ENCODE assay signal across 20 cellular contexts in genomic region chr3:134658555-134658954, GRCh38. TPM values are rescaled to one million over a fixed set of nuclear protein-coding genes. Genes with fewer than 3 reads are reported as not detected.
A peak's percentile ranks its signal among the peaks of the same experiment; 100 is the strongest.
DNase-seq lines count a peak whose midpoint lies in the region; ATAC-seq and TF ChIP-seq lines count a peak whose summit lies in the region.
"Had no signal": no experiment of that assay in that cellular context is flagged by ENCODE, and none has a peak within 500 bp of the region (broad histone marks: within the 10 kb centered on the region; RNA-seq: fewer than 3 reads in every experiment).

No MANE protein-coding gene starts in this region.

- ATAC-seq in HG03175 (IDR thresholded peaks at IDR 0.05; ENCODE audit: unreplicated experiment) (no peak), GM21423 (IDR thresholded peaks at IDR 0.05; ENCODE audit: unreplicated experiment) (no peak)
- ATAC-seq: CD8-positive, alpha-beta T cell had no signal

- H3K27ac ChIP-seq in coronary artery = no peak overlapping the region
- H3K27ac ChIP-seq: 22Rv1; BLaER1 treated with 17β-estradiol and CSF1 and Interleukin-3, amounts not matched to agents 10 nM and 100 nM; GM23248; HL-60 had no signal

- H3K4me3 ChIP-seq in coronary artery = no peak overlapping the region
- H3K4me3 ChIP-seq: BLaER1 treated with 17β-estradiol and CSF1 and Interleukin-3, amounts not matched to agents 10 nM and 100 nM; GM23248 had no signal

- TF ChIP-seq CTCF in coronary artery (IDR thresholded peaks at IDR 0.05) = no peak

- peak; percentile 32 for DNase-seq in DMS 273 (lab: John Stamatoyannopoulos, UW; ENCODE audit: unreplicated experiment)
- no peak for DNase-seq in DMS 273 treated with DMSO at 0.1 percent for 48 hours (lab: John Stamatoyannopoulos, UW)
- DNase-seq in coronary artery (ENCODE audit: low spot score) = peak; percentile 5
- peak; percentile 35 for DNase-seq in mesenteric fat pad (ENCODE audit: low spot score)
- no peak for DNase-seq in NCI-H2081 treated with DMSO at 0.1 percent for 48 hours (lab: John Stamatoyannopoulos, UW)
- no peak for DNase-seq in NCI-H1105 treated with DMSO at 0.1 percent for 48 hours (lab: John Stamatoyannopoulos, UW)
- DNase-seq: Calu3; CD8-positive, alpha-beta T cell; GDM1; GM23248; HCEC 1CT; KBM-7 had no signal

RNA-seq across cellular contexts. Expression of gene KY, which starts 7.7 kb away (rescaled TPM):
- total RNA-seq in mesenteric fat pad = not detected
- total RNA-seq: A673; B cell; Calu3; CD8-positive, alpha-beta T cell; HT1080 had no signal

Comparison
In these comparisons a context has a peak if more than half of its experiments do, and no peak if none do; other contexts are left out.
1. DNase-seq: peak in DMS 273 (single experiment), coronary artery (single experiment) and mesenteric fat pad (single experiment); none in DMS 273 treated with DMSO at 0.1 percent for 48 hours (single experiment), NCI-H2081 treated with DMSO at 0.1 percent for 48 hours (single experiment) and NCI-H1105 treated with DMSO at 0.1 percent for 48 hours (single experiment).